5 cellular contexts compared by ENCODE assay signal in genomic region chr22:33202455-33202854, GRCh38.
"Had no signal": no experiment of that assay in that cellular context is flagged by ENCODE, and none has a peak within 500 bp of the region (broad histone marks: within the 10 kb centered on the region; RNA-seq: fewer than 3 reads in every experiment).

No MANE protein-coding gene starts in this region.

- DNase-seq: HCEC 1CT had no signal

- H3K27ac ChIP-seq: HL-60 had no signal

- H3K4me3 ChIP-seq: GM23338 had no signal

- H3K9me3 Mint-ChIP-seq: GM23338, H9, IgD-negative memory B cell had no signal

- H3K36me3 Mint-ChIP-seq: IgD-negative memory B cell had no signal

- H3K4me2 ChIP-seq: GM23338 had no signal

- H3K27ac Mint-ChIP-seq: GM23338, H9 had no signal

- H3K4me3 Mint-ChIP-seq: GM23338, H9 had no signal

- H2AFZ ChIP-seq: GM23338 had no signal
